ENCODE assay signal across 1 cellular context in the genomic region with DNA sequence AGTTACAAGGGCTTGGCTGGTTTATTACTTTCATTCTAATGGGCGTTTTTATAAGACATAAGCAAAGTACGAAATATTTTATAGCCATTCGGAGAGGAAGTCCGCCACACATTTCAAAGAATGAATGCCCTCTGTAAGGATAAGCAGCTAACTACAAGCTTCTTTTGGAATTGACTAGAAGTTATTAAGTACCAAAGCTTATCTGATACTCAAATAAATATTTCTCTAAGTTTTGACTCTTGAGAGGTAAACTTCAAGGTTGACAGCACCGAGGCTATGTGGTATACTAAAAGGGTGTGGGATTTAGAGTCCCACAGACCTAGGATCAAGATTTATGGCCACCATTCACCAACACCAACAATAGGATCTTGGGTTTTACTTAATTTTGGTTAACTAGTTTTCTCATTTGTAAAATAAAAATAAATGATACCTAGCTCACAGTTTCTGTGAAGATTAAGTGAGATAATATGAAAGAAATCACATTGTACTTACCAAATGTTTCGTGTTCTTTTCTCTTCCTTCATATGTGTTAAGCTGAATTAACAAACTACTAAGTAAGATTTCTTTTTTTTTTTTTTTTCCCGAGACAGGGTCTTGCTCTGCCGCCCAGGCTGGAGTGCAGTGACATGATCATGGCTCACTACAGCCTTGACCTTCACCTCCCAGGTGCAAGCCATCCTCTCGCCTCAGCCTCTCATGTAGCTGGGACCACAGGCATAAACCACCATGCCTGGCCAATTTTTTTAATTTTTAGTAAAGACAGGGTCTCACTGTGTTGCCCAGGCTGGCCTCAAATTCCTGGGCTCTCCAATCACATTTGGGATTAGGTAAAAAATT.
TF ChIP-seq lines count a peak whose summit lies in the region.

No MANE protein-coding gene starts in this region.

TF ChIP-seq in A549, 52 proteins besides CTCF, POLR2A, EP300 and RAD21 (continued from another document):
- TF ChIP-seq, protein P1, sequence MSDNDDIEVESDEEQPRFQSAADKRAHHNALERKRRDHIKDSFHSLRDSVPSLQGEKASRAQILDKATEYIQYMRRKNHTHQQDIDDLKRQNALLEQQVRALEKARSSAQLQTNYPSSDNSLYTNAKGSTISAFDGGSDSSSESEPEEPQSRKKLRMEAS (IDR thresholded peaks at IDR 0.05), result no peak
- TF ChIP-seq, protein P2, sequence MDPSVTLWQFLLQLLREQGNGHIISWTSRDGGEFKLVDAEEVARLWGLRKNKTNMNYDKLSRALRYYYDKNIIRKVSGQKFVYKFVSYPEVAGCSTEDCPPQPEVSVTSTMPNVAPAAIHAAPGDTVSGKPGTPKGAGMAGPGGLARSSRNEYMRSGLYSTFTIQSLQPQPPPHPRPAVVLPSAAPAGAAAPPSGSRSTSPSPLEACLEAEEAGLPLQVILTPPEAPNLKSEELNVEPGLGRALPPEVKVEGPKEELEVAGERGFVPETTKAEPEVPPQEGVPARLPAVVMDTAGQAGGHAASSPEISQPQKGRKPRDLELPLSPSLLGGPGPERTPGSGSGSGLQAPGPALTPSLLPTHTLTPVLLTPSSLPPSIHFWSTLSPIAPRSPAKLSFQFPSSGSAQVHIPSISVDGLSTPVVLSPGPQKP (IDR thresholded peaks at IDR 0.05; ENCODE audit: low read depth, low read length), result no peak
